In genomic region chr5:180495991-180496741, GRCh38 we compare ENCODE assay signal across 10 cellular contexts. TPM values are rescaled to one million over a fixed set of nuclear protein-coding genes. Genes with fewer than 3 reads are reported as not detected.
A peak's percentile ranks its signal among the peaks of the same experiment; 100 is the strongest.
DNase-seq lines count a peak whose midpoint lies in the region; ATAC-seq and TF ChIP-seq lines count a peak whose summit lies in the region.
"Had no signal": no experiment of that assay in that cellular context is flagged by ENCODE, and none has a peak within 500 bp of the region (broad histone marks: within the 10 kb centered on the region; RNA-seq: fewer than 3 reads in every experiment).

No MANE protein-coding gene starts in this region.

- no peaks in the 10 kb centered on the region for H3K9me3 ChIP-seq in Caco-2
- no peaks in the 10 kb centered on the region for H3K9me3 ChIP-seq in OCI-LY1 (ENCODE audit: low read length)
- H3K9me3 ChIP-seq in neural progenitor cell (ENCODE audit: low read depth): no peaks in the 10 kb centered on the region
- no peaks in the 10 kb centered on the region for H3K9me3 ChIP-seq in stomach

- no peak for TF ChIP-seq EP300 in stomach (IDR thresholded peaks at IDR 0.05)

- intact Hi-C loops in Caco-2 (cut with micrococcal nuclease; ENCODE audit: unreplicated experiment) (no loop called here), stomach (cut with DNase I; ENCODE audit: low total_unique reads) (no loop called here)

- no peaks in the 10 kb centered on the region for H4K20me1 ChIP-seq in OCI-LY1 (ENCODE audit: insufficient read depth, low read length)
- H4K20me1 ChIP-seq in neural progenitor cell (ENCODE audit: low read depth): peaks cover 64% of the 10 kb centered on the region

- peak overlapping the region; percentile 98; the same call in 1 of the 2 replicates for H3K9ac ChIP-seq in OCI-LY1 (ENCODE audit: low read length)
- no peak overlapping the region for H3K9ac ChIP-seq in neural progenitor cell

- H3F3A ChIP-seq in OCI-LY1 (ENCODE audit: insufficient read depth, low read length) (no peaks in the 10 kb centered on the region), neural progenitor cell (ENCODE audit: low read depth) (no peaks in the 10 kb centered on the region)

- ATAC-seq in effector memory CD8-positive, alpha-beta T cell (replicated peaks): no peak

- no peak for TF ChIP-seq POLR2A in stomach (IDR thresholded peaks at IDR 0.05)

- no peaks in the 10 kb centered on the region for H3K9me3 Mint-ChIP-seq in Caco-2 (ENCODE audit: unreplicated experiment)
- H3K9me3 Mint-ChIP-seq in effector memory CD8-positive, alpha-beta T cell: no peaks in the 10 kb centered on the region
- H3K9me3 Mint-ChIP-seq in neural progenitor cell: peaks cover 16% of the 10 kb centered on the region

- DNase-seq in Caco-2: no peak
- no peak for DNase-seq in effector memory CD8-positive, alpha-beta T cell
- no peak for DNase-seq in neural progenitor cell (ENCODE audit: low spot score)
- no peak for DNase-seq in iPS-NIHi7 (ENCODE audit: extremely low spot score)
- DNase-seq in NCI-H510A treated with DMSO at 0.1 percent for 48 hours (lab: John Stamatoyannopoulos, UW): no peak
- DNase-seq in stomach: no peak
- no peak for DNase-seq in kidney tubule cell (ENCODE audit: low spot score)
- DNase-seq: activated CD4-positive, alpha-beta T cell treated with anti-CD3 and anti-CD28 coated beads for 1 hour; NCI-H524 had no signal

- H3K27ac Mint-ChIP-seq in Caco-2 (ENCODE audit: unreplicated experiment): no peak overlapping the region
- no peak overlapping the region for H3K27ac Mint-ChIP-seq in effector memory CD8-positive, alpha-beta T cell
- H3K27ac Mint-ChIP-seq in neural progenitor cell: no peak overlapping the region

- H3K4me3 Mint-ChIP-seq in Caco-2 (ENCODE audit: unreplicated experiment): peak overlapping the region; percentile 84
- peak overlapping the region; percentile 81 to 97 for H3K4me3 Mint-ChIP-seq in effector memory CD8-positive, alpha-beta T cell
- H3K4me3 Mint-ChIP-seq in neural progenitor cell: peak overlapping the region; percentile 74

- CTCF ChIA-PET in Caco-2 (lab: Charles Lee): no interaction called here

- H3K4me1 Mint-ChIP-seq in Caco-2 (ENCODE audit: low read depth, unreplicated experiment): no peaks in the 10 kb centered on the region
- peaks cover 31 to 36% of the 10 kb centered on the region in 2 donors for H3K4me1 Mint-ChIP-seq in effector memory CD8-positive, alpha-beta T cell (ENCODE audit: low read depth in 2 of 2)
- peaks cover 27% of the 10 kb centered on the region for H3K4me1 Mint-ChIP-seq in neural progenitor cell

- peak overlapping the region; percentile 73 for H3K4me2 ChIP-seq in OCI-LY1 (ENCODE audit: low read length)
- peak overlapping the region; percentile 96 for H3K4me2 ChIP-seq in neural progenitor cell

- no peak overlapping the region; the same call in 1 of the 2 replicates for H3K4me3 ChIP-seq in Caco-2 (ENCODE audit: low read depth, low read length)
- H3K4me3 ChIP-seq in OCI-LY1 (ENCODE audit: low read depth, low read length, poor library complexity, severe bottlenecking): peak overlapping the region; percentile 95
- H3K4me3 ChIP-seq in neural progenitor cell: peak overlapping the region; percentile 95
- peak overlapping the region in 2 of 4 donors; percentile 80 to 98 for H3K4me3 ChIP-seq in stomach

- H3K27ac ChIP-seq in OCI-LY1 (ENCODE audit: low read depth, low read length, poor library complexity, severe bottlenecking): no peak overlapping the region
- H3K27ac ChIP-seq in neural progenitor cell: no peak overlapping the region
- no peak overlapping the region for H3K27ac ChIP-seq in stomach

- H3K36me3 Mint-ChIP-seq in Caco-2 (ENCODE audit: insufficient read depth, unreplicated experiment) (peaks cover 33% of the 10 kb centered on the region), neural progenitor cell (peaks cover 36% of the 10 kb centered on the region)
- H3K36me3 Mint-ChIP-seq in effector memory CD8-positive, alpha-beta T cell (ENCODE audit: insufficient read depth): peaks cover 24% of the 10 kb centered on the region

- 85 to 89% (median 86%) methylated on average over 18 of the region's 18 CpGs for WGBS in stomach, 5 donors

- H2AFZ ChIP-seq in OCI-LY1 (ENCODE audit: low read length): no peak overlapping the region
- H2AFZ ChIP-seq in neural progenitor cell (replicated peaks): no peak overlapping the region

- H3K4me1 ChIP-seq in Caco-2 (peaks cover 10% of the 10 kb centered on the region), OCI-LY1 (ENCODE audit: insufficient read depth, low read length, severe bottlenecking) (peaks cover 26% of the 10 kb centered on the region), neural progenitor cell (peaks cover 17% of the 10 kb centered on the region), stomach (peaks cover 15 to 60% (median 43%) of the 10 kb centered on the region in 4 donors)

- H3K27me3 Mint-ChIP-seq in Caco-2 (ENCODE audit: insufficient read depth, unreplicated experiment): no peaks in the 10 kb centered on the region
- no peaks in the 10 kb centered on the region for H3K27me3 Mint-ChIP-seq in effector memory CD8-positive, alpha-beta T cell
- peaks cover 6% of the 10 kb centered on the region for H3K27me3 Mint-ChIP-seq in neural progenitor cell (ENCODE audit: insufficient read depth, low read depth)

- peaks cover 50% of the 10 kb centered on the region for H3K79me2 ChIP-seq in OCI-LY1 (ENCODE audit: insufficient read depth, low read length)
- peaks cover 76% of the 10 kb centered on the region for H3K79me2 ChIP-seq in neural progenitor cell (ENCODE audit: low read depth)

- no peak for TF ChIP-seq CTCF in Caco-2 (IDR thresholded peaks at IDR 0.05; ENCODE audit: insufficient read depth in 1 of 2, low read depth in 1 of 2, low read length in 1 of 2, severe bottlenecking in 1 of 2, unreplicated experiment in 1 of 2)
- TF ChIP-seq CTCF in OCI-LY1 (IDR thresholded peaks at IDR 0.05; ENCODE audit: low read length): no peak
- TF ChIP-seq CTCF in neural progenitor cell (IDR thresholded peaks at IDR 0.05): no peak
- TF ChIP-seq CTCF in stomach (IDR thresholded peaks at IDR 0.05): no peak

- no TSS peak for BruUV-seq in Caco-2 (replicated peaks; lab: Mats Ljungman, UMichigan)

- H3K36me3 ChIP-seq in Caco-2 (ENCODE audit: control insufficient read depth, insufficient read depth, low read length) (no peaks in the 10 kb centered on the region; the same call in 1 of the 2 replicates), OCI-LY1 (ENCODE audit: insufficient read depth, low read length) (peaks cover 44% of the 10 kb centered on the region), neural progenitor cell (no peaks in the 10 kb centered on the region), stomach (no peaks in the 10 kb centered on the region)

- no peaks in the 10 kb centered on the region for H3K9me2 ChIP-seq in OCI-LY1 (ENCODE audit: low read depth, low read length)

- POLR2A ChIA-PET in Caco-2 (lab: Charles Lee): no interaction called here

- H3K27me3 ChIP-seq in Caco-2 (replicated peaks; ENCODE audit: control insufficient read depth, insufficient read depth, low read length): no peaks in the 10 kb centered on the region
- no peaks in the 10 kb centered on the region for H3K27me3 ChIP-seq in OCI-LY1 (ENCODE audit: insufficient read depth, low read length)
- H3K27me3 ChIP-seq in neural progenitor cell: no peaks in the 10 kb centered on the region
- no peaks in the 10 kb centered on the region for H3K27me3 ChIP-seq in stomach

RNA-seq across cellular contexts. Expression of gene CNOT6, which starts 2.0 kb away (rescaled TPM):
- total RNA-seq in Caco-2 (2022): 43.2 and 46.3 TPM in 2 replicates
- total RNA-seq in neural progenitor cell (ENCODE audit: low replicate concordance): 28.6 and 38.5 TPM in 2 replicates
- 10 to 100 TPM; 11.6 to 38.2 (median 16.2) TPM for total RNA-seq in stomach
- polyA plus RNA-seq in stomach: 1 to 10 TPM; 4.7 to 8.5 (median 7.3) TPM
